ENCODE assay signal across 14 cellular contexts in the genomic region with DNA sequence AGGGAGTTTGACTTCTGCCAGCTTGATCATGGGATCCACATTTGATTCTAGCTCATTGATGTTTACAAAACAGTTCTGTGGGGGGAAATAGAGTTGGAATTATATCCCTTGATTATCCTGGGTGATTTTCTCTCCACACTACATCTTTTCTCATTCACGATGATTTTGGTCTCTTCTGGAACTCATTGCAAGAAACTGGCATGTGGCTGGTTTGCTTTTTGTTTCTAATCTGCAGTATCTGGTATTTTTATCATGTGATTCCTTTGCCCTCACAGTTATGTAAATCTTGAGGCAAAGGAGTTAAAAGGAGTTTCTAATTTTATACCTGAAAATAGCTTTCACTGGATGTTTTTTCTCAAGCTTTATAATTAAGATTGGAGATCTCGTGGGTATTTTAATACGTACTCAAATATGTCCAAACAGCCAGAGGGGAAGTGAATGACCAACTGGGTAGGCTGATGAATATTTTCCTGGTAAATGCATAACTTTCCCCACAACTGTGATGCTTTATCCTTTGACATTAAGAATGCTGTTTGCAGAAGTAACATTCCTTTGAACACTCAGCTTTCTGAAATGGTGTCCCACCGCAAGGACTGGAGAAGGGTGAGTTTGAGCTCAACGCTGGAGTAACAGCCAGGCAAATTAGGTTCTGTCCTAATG.
DNase-seq lines count a peak whose midpoint lies in the region; ATAC-seq and TF ChIP-seq lines count a peak whose summit lies in the region.
"Had no signal": no experiment of that assay in that cellular context is flagged by ENCODE, and none has a peak within 500 bp of the region (broad histone marks: within the 10 kb centered on the region; RNA-seq: fewer than 3 reads in every experiment).

No MANE protein-coding gene starts in this region.

- H3K27ac ChIP-seq in left ventricle myocardium inferior (replicated peaks), result peak overlapping the region; percentile 56
- peak overlapping the region; percentile 94 for H3K27ac ChIP-seq in brain microvascular endothelial cell
- peak overlapping the region; percentile 58 for H3K27ac ChIP-seq in vagina
- no peak overlapping the region for H3K27ac ChIP-seq in hepatocyte

- H3K27me3 Mint-ChIP-seq in memory B cell, result no peaks in the 10 kb centered on the region
- H3K27me3 Mint-ChIP-seq: activated CD8-positive, alpha-beta memory T cell treated with anti-CD3 and anti-CD28 coated beads, Interleukin-2, amount 10 ng/mL, durations not matched to agents 7 days and 5 days; activated naive CD8-positive, alpha-beta T cell treated with anti-CD3 and anti-CD28 coated beads, Interleukin-2, amount 50 U/mL, for 24 hours had no signal

- no peak overlapping the region for H3K4me3 Mint-ChIP-seq in memory B cell
- H3K4me3 Mint-ChIP-seq: activated CD8-positive, alpha-beta memory T cell treated with anti-CD3 and anti-CD28 coated beads, Interleukin-2, amount 10 ng/mL, durations not matched to agents 7 days and 5 days; activated naive CD8-positive, alpha-beta T cell treated with anti-CD3 and anti-CD28 coated beads, Interleukin-2, amount 50 U/mL, for 24 hours; nephron progenitor cell; stimulated activated effector memory CD8-positive, alpha-beta T cell treated with anti-CD3 and anti-CD28 coated beads, Interleukin-12 subunit alpha, Interleukin-12 subunit beta, amount 100 ng/mL, for 72 hours had no signal

- H3K79me2 ChIP-seq in hepatocyte, result no peaks in the 10 kb centered on the region

- no peaks in the 10 kb centered on the region for H3K9me2 ChIP-seq in hepatocyte (replicated peaks; ENCODE audit: insufficient read depth)

- H3K4me2 ChIP-seq in hepatocyte, result no peak overlapping the region

- no peaks in the 10 kb centered on the region for H3K9me3 ChIP-seq in left ventricle myocardium inferior (replicated peaks)
- H3K9me3 ChIP-seq in vagina, result no peaks in the 10 kb centered on the region
- no peaks in the 10 kb centered on the region for H3K9me3 ChIP-seq in hepatocyte (ENCODE audit: low read depth)

- no peak overlapping the region for H3K27ac Mint-ChIP-seq in memory B cell
- H3K27ac Mint-ChIP-seq: activated CD8-positive, alpha-beta memory T cell treated with anti-CD3 and anti-CD28 coated beads, Interleukin-2, amount 10 ng/mL, durations not matched to agents 7 days and 5 days; activated naive CD8-positive, alpha-beta T cell treated with anti-CD3 and anti-CD28 coated beads, Interleukin-2, amount 50 U/mL, for 24 hours; nephron progenitor cell; stimulated activated effector memory CD8-positive, alpha-beta T cell treated with anti-CD3 and anti-CD28 coated beads, Interleukin-12 subunit alpha, Interleukin-12 subunit beta, amount 100 ng/mL, for 72 hours had no signal

- peaks cover 18% of the 10 kb centered on the region for H3K4me1 ChIP-seq in left ventricle myocardium inferior
- H3K4me1 ChIP-seq in vagina, result no peaks in the 10 kb centered on the region
- peaks cover 12% of the 10 kb centered on the region for H3K4me1 ChIP-seq in hepatocyte (ENCODE audit: insufficient read depth)

- no peak for TF ChIP-seq POLR2A in vagina (IDR thresholded peaks at IDR 0.05)

- peak; percentile 45 for ATAC-seq in memory B cell (ENCODE audit: low read depth)
- ATAC-seq: activated CD8-positive, alpha-beta memory T cell treated with anti-CD3 and anti-CD28 coated beads, Interleukin-2, amount 10 ng/mL, durations not matched to agents 7 days and 5 days; activated naive CD8-positive, alpha-beta T cell treated with anti-CD3 and anti-CD28 coated beads, Interleukin-2, amount 50 U/mL, for 24 hours; stimulated activated effector memory CD8-positive, alpha-beta T cell treated with anti-CD3 and anti-CD28 coated beads, Interleukin-12 subunit alpha, Interleukin-12 subunit beta, amount 100 ng/mL, for 72 hours had no signal

- H3K27me3 ChIP-seq in left ventricle myocardium inferior (ENCODE audit: low read depth) (no peaks in the 10 kb centered on the region), brain microvascular endothelial cell (replicated peaks) (no peaks in the 10 kb centered on the region), vagina (no peaks in the 10 kb centered on the region), hepatocyte (no peaks in the 10 kb centered on the region)

- TF ChIP-seq CTCF in left ventricle myocardium inferior (IDR thresholded peaks at IDR 0.05; ENCODE audit: borderline replicate concordance) (no peak), brain microvascular endothelial cell (IDR thresholded peaks at IDR 0.05; ENCODE audit: low read depth, low read length, missing control alignments) (no peak), vagina (IDR thresholded peaks at IDR 0.05) (no peak), hepatocyte (IDR thresholded peaks at IDR 0.05; ENCODE audit: poor library complexity) (no peak)

- no peak overlapping the region for H2AFZ ChIP-seq in hepatocyte

- H3K4me3 ChIP-seq in left ventricle myocardium inferior, result no peak overlapping the region
- peak overlapping the region; percentile 27 for H3K4me3 ChIP-seq in brain microvascular endothelial cell (ENCODE audit: low read depth, low read length)
- peak overlapping the region in 1 of 2 donors; percentile 15 for H3K4me3 ChIP-seq in vagina
- H3K4me3 ChIP-seq in hepatocyte, result no peak overlapping the region

- intact Hi-C loops in left ventricle myocardium inferior (cut with micrococcal nuclease) (no loop called here), cardiac septum (cut with DNase I) (no loop called here), vagina (cut with DNase I) (no loop called here)

- no peak for DNase-seq in left ventricle myocardium inferior
- DNase-seq in cardiac septum (ENCODE audit: low spot score), result no peak
- peak; percentile 95 for DNase-seq in brain microvascular endothelial cell
- no peak for DNase-seq in memory B cell (ENCODE audit: low spot score in 2 of 2)
- no peak for DNase-seq in vagina (ENCODE audit: extremely low spot score in 2 of 2)
- no peak for DNase-seq in NCI-H748 treated with DMSO at 0.1 percent for 48 hours (lab: John Stamatoyannopoulos, UW)
- no peak for DNase-seq in NOMO-1 treated with dmso at 0.1 percent for 144 hours (lab: John Stamatoyannopoulos, UW; ENCODE audit: unreplicated experiment)
- DNase-seq in hepatocyte (ENCODE audit: low spot score), result no peak
- DNase-seq: activated CD8-positive, alpha-beta memory T cell treated with anti-CD3 and anti-CD28 coated beads, Interleukin-2, amount 10 ng/mL, durations not matched to agents 7 days and 5 days; activated naive CD8-positive, alpha-beta T cell treated with anti-CD3 and anti-CD28 coated beads, Interleukin-2, amount 50 U/mL, for 24 hours; AML-193; NCI-H187 treated with DMSO at 0.1 percent for 48 hours; nephron progenitor cell had no signal

- in situ Hi-C loops in brain microvascular endothelial cell (cut with HindIII; ENCODE audit: low pct_ligation_motif_present, low sequenced_read_pairs), result no loop called here

- H3K36me3 ChIP-seq in left ventricle myocardium inferior, result no peaks in the 10 kb centered on the region
- no peaks in the 10 kb centered on the region for H3K36me3 ChIP-seq in brain microvascular endothelial cell (replicated peaks)
- no peaks in the 10 kb centered on the region for H3K36me3 ChIP-seq in vagina
- no peaks in the 10 kb centered on the region for H3K36me3 ChIP-seq in hepatocyte (replicated peaks; ENCODE audit: insufficient read depth, low read depth)

- no peaks in the 10 kb centered on the region for H3K9me3 Mint-ChIP-seq in memory B cell
- H3K9me3 Mint-ChIP-seq: activated naive CD8-positive, alpha-beta T cell treated with anti-CD3 and anti-CD28 coated beads, Interleukin-2, amount 50 U/mL, for 24 hours; nephron progenitor cell; stimulated activated effector memory CD8-positive, alpha-beta T cell treated with anti-CD3 and anti-CD28 coated beads, Interleukin-12 subunit alpha, Interleukin-12 subunit beta, amount 100 ng/mL, for 72 hours had no signal

- WGBS in hepatocyte (ENCODE audit: low lambda C conversion rate, missing lambda C conversion rate), result 61% methylated on average over 5 of the region's 5 CpGs

- no peaks in the 10 kb centered on the region for H4K20me1 ChIP-seq in hepatocyte (ENCODE audit: insufficient read depth, poor library complexity, severe bottlenecking)

- peaks cover 17% of the 10 kb centered on the region for H3K4me1 Mint-ChIP-seq in memory B cell
- H3K4me1 Mint-ChIP-seq: activated CD8-positive, alpha-beta memory T cell treated with anti-CD3 and anti-CD28 coated beads, Interleukin-2, amount 10 ng/mL, durations not matched to agents 7 days and 5 days; nephron progenitor cell; stimulated activated effector memory CD8-positive, alpha-beta T cell treated with anti-CD3 and anti-CD28 coated beads, Interleukin-12 subunit alpha, Interleukin-12 subunit beta, amount 100 ng/mL, for 72 hours had no signal

- H3K36me3 Mint-ChIP-seq in memory B cell, result no peaks in the 10 kb centered on the region
- H3K36me3 Mint-ChIP-seq: activated CD8-positive, alpha-beta memory T cell treated with anti-CD3 and anti-CD28 coated beads, Interleukin-2, amount 10 ng/mL, durations not matched to agents 7 days and 5 days; stimulated activated effector memory CD8-positive, alpha-beta T cell treated with anti-CD3 and anti-CD28 coated beads, Interleukin-12 subunit alpha, Interleukin-12 subunit beta, amount 100 ng/mL, for 72 hours had no signal
